In the genomic region with DNA sequence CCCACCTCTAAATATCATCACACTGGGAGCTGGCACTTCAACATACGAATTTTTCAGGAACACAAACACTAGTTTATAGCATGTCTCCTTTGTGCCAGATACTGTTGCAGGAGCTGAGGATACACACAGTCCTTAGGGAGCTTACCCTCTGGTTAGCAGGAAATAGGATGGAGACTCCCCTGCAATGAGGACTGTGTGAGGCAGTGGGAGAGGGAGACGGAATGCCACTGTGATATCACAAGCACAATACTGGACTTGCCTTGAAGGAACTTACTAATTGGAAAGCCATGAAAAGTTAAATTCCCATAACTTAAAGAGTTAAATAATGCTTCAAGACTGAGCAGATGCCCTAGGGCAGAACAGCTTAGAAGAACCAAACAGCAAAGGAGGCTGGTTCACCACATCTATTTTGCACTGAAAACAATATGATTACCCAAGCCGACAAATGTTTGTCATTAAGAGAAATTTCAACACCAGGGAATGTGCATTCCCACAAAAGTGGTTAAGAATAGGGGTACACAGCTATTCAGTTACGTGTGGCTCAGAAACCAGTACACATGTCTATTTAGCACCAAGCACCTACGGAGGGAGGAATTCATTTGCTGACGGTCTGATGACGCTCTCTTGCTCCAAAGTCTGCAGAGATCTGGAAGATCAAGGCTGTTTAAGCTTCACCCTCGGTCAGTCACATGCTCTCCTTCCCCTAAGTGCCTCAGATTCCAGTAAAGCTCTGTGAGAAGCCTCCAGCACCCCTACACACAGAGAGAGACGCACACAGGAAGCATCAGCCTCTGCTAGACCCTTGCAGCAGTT, we compare ENCODE assay signal across 1 cellular context.
TF ChIP-seq lines count a peak whose summit lies in the region.

No MANE protein-coding gene starts in this region.

TF ChIP-seq in H1, 55 proteins besides CTCF, POLR2A, EP300 and RAD21:
- TF ChIP-seq KDM4A (IDR thresholded peaks at IDR 0.05; ENCODE audit: low read depth, low read length, severe bottlenecking) (no peak), NRF1 (IDR thresholded peaks at IDR 0.05; ENCODE audit: low read depth, low read length) (no peak), TCF12 (IDR thresholded peaks at IDR 0.05; ENCODE audit: low read depth, low read length) (no peak), CBX8 (IDR thresholded peaks at IDR 0.05; ENCODE audit: borderline replicate concordance, low read depth, low read length) (no peak), CEBPB (IDR thresholded peaks at IDR 0.05; ENCODE audit: low read depth, low read length) (no peak), SAP30 (IDR thresholded peaks at IDR 0.05; ENCODE audit: insufficient read depth, insufficient replicate concordance, low read length) (no peak), ZNF274 (IDR thresholded peaks at IDR 0.05; ENCODE audit: borderline replicate concordance, extremely low read depth, low read length) (no peak), CHD2 (IDR thresholded peaks at IDR 0.05; ENCODE audit: low read length) (no peak)
- TF ChIP-seq, protein P1, sequence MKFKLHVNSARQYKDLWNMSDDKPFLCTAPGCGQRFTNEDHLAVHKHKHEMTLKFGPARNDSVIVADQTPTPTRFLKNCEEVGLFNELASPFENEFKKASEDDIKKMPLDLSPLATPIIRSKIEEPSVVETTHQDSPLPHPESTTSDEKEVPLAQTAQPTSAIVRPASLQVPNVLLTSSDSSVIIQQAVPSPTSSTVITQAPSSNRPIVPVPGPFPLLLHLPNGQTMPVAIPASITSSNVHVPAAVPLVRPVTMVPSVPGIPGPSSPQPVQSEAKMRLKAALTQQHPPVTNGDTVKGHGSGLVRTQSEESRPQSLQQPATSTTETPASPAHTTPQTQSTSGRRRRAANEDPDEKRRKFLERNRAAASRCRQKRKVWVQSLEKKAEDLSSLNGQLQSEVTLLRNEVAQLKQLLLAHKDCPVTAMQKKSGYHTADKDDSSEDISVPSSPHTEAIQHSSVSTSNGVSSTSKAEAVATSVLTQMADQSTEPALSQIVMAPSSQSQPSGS (IDR thresholded peaks at IDR 0.05; ENCODE audit: low read length) = no peak
- TF ChIP-seq, protein P2, sequence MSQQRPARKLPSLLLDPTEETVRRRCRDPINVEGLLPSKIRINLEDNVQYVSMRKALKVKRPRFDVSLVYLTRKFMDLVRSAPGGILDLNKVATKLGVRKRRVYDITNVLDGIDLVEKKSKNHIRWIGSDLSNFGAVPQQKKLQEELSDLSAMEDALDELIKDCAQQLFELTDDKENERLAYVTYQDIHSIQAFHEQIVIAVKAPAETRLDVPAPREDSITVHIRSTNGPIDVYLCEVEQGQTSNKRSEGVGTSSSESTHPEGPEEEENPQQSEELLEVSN (IDR thresholded peaks at IDR 0.05) = no peak
